8 cellular contexts compared by ENCODE assay signal in genomic region chr2:224885836-224886547, GRCh38.
DNase-seq lines count a peak whose midpoint lies in the region; ATAC-seq and TF ChIP-seq lines count a peak whose summit lies in the region.

No MANE protein-coding gene starts in this region.

- WGBS in mesenchymal stem cell: 44% methylated on average over 9 of the region's 9 CpGs
- WGBS in testis, 2 donors: 65 to 80% methylated on average over 9 of the region's 9 CpGs

- no peak overlapping the region for H2BK120ac ChIP-seq in mesenchymal stem cell (ENCODE audit: low read depth, low read length)

- no peak overlapping the region for H2AK5ac ChIP-seq in mesenchymal stem cell (ENCODE audit: low read length, severe bottlenecking)

- no peak overlapping the region for H2BK12ac ChIP-seq in mesenchymal stem cell (ENCODE audit: low read length in 2 of 2)

- H3K36me3 ChIP-seq in mesenchymal stem cell (ENCODE audit: control insufficient read depth in 1 of 2, insufficient read depth in 2 of 2, low read depth in 1 of 2, low read length in 2 of 2): peaks cover 0 to 33% of the 10 kb centered on the region in 2 experiments
- H3K36me3 ChIP-seq in testis (ENCODE audit: low read depth, missing control alignments): no peaks in the 10 kb centered on the region

- peak overlapping the region in 1 of 3 donors; percentile 10 for H3K4me3 Mint-ChIP-seq in T-cell

- no peaks in the 10 kb centered on the region for H3K9me3 Mint-ChIP-seq in T-cell

- H3K4me2 ChIP-seq in mesenchymal stem cell (ENCODE audit: low read length, poor library complexity, severe bottlenecking): no peak overlapping the region

- no peak overlapping the region for H3K23ac ChIP-seq in mesenchymal stem cell (ENCODE audit: low read length in 2 of 2)

- CTCF ChIA-PET in T-cell (lab: Charles Lee): interaction anchor here (0.6 to 1.1 kb wide), 5 partner anchors 35 to 414 kb away, joined by 3 to 4 read pairs (median 3); no protein-coding TSS in a partner anchor

- peak overlapping the region in 1 of 2 experiments; percentile 50 for H3K18ac ChIP-seq in mesenchymal stem cell (ENCODE audit: low read depth in 1 of 2, low read length in 2 of 2)

- peaks cover 67 to 72% (median 69%) of the 10 kb centered on the region in 3 donors for H3K4me1 Mint-ChIP-seq in T-cell

- TF ChIP-seq POLR2A in testis (IDR thresholded peaks at IDR 0.05): no peak

- H2BK15ac ChIP-seq in mesenchymal stem cell (ENCODE audit: low read depth, poor library complexity, severe bottlenecking): no peak overlapping the region

- H3K27ac Mint-ChIP-seq in T-cell: peak overlapping the region; percentile 50 to 82

- DNase-seq in T-cell: no peak
- peak; percentile 79 for DNase-seq in mesenchymal stem cell
- DNase-seq in testis: no peak
- no peak for DNase-seq in posterior cingulate gyrus
- no peak for DNase-seq in iPS-NIHi7 (ENCODE audit: extremely low spot score)
- no peak for DNase-seq in activated CD8-positive, alpha-beta memory T cell treated with anti-CD3 and anti-CD28 coated beads for 24 hours

- no peaks in the 10 kb centered on the region for H3K27me3 ChIP-seq in mesenchymal stem cell (ENCODE audit: control insufficient read depth in 1 of 2, insufficient read depth in 1 of 2, low read length in 2 of 2)
- H3K27me3 ChIP-seq in testis: no peaks in the 10 kb centered on the region

- H3K4me1 ChIP-seq in mesenchymal stem cell (ENCODE audit: control insufficient read depth, insufficient read depth, low read depth, low read length) (peaks cover 9% of the 10 kb centered on the region), testis (no peaks in the 10 kb centered on the region)

- peaks cover 73% of the 10 kb centered on the region for H3K36me3 Mint-ChIP-seq in T-cell

- ATAC-seq in GM18907 (IDR thresholded peaks at IDR 0.05; ENCODE audit: unreplicated experiment) (peak; percentile 82), HG02938 (IDR thresholded peaks at IDR 0.05; ENCODE audit: unreplicated experiment) (peak; percentile 96), T-cell (replicated peaks in 1 of 4) (peak in 1 of 4 experiments; percentile 24)

- H3K9me3 ChIP-seq in mesenchymal stem cell (ENCODE audit: control insufficient read depth, low read length) (no peaks in the 10 kb centered on the region), testis (no peaks in the 10 kb centered on the region)

- H3K9ac ChIP-seq in mesenchymal stem cell (ENCODE audit: low read length): peak overlapping the region; percentile 82

- no peak overlapping the region for H3K14ac ChIP-seq in mesenchymal stem cell (ENCODE audit: low read length in 2 of 2)

- no peak overlapping the region for H3K4ac ChIP-seq in mesenchymal stem cell (ENCODE audit: low read depth in 1 of 2, low read length in 2 of 2)

- no peak overlapping the region for H2AFZ ChIP-seq in mesenchymal stem cell (ENCODE audit: low read depth, low read length)

- H3K4me3 ChIP-seq in mesenchymal stem cell (ENCODE audit: insufficient read depth in 1 of 2, low read depth in 1 of 2, low read length in 2 of 2): peak overlapping the region in 1 of 2 experiments; percentile 36
- no peak overlapping the region for H3K4me3 ChIP-seq in testis

- intact Hi-C loops in testis (cut with DNase I; ENCODE audit: low total_unique reads) (no loop called here), posterior cingulate gyrus (cut with DNase I) (loop anchor here (5.0 kb wide), 1 partner anchor 121 kb away; no protein-coding TSS in a partner anchor)

- H3K79me1 ChIP-seq in mesenchymal stem cell (replicated peaks; ENCODE audit: low read length, poor library complexity, severe bottlenecking): peaks cover 2% of the 10 kb centered on the region

- H2BK5ac ChIP-seq in mesenchymal stem cell (ENCODE audit: low read depth, low read length, poor library complexity, severe bottlenecking): peak overlapping the region; percentile 39

- no peak for TF ChIP-seq CTCF in testis (IDR thresholded peaks at IDR 0.05)

- POLR2A ChIA-PET in T-cell (lab: Charles Lee): interaction anchor here in 1 of 2 donors (0.5 to 0.7 kb wide), 3 partner anchors 59 to 1441 kb away, joined by 3 to 5 read pairs (median 3); no protein-coding TSS in a partner anchor

- no peak overlapping the region for H4K91ac ChIP-seq in mesenchymal stem cell (ENCODE audit: low read length)

- H3K27me3 Mint-ChIP-seq in T-cell: no peaks in the 10 kb centered on the region

- H3K27ac ChIP-seq in mesenchymal stem cell (ENCODE audit: low read length, poor library complexity, severe bottlenecking): peak overlapping the region; percentile 80
- H3K27ac ChIP-seq in testis: no peak overlapping the region

- peak overlapping the region; percentile 55 for H4K8ac ChIP-seq in mesenchymal stem cell (ENCODE audit: low read length)
